Comparison of ENCODE assay signal across 9 cellular contexts in the genomic region with DNA sequence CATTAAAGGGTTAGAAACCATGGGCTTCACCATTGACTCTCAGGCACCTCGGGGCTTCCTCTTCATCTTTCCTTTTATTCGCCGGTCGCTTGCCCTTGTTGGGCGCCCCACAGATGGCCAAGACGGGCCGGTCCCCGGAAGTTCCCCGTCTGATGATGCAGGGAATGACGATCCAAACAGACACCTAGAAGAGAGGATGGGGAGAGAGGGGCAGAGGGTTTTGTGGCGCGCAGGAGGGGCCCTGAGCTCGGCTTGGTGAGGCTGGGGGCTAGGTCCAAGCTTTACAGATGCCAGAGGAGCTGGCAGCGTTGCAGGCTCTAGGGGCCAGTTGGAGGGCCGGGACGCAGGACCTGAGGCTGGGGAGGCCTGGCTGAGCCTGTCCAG. TPM values are rescaled to one million over a fixed set of nuclear protein-coding genes. Genes with fewer than 3 reads are reported as not detected.
DNase-seq lines count a peak whose midpoint lies in the region; ATAC-seq and TF ChIP-seq lines count a peak whose summit lies in the region.
"Had no signal": no experiment of that assay in that cellular context is flagged by ENCODE, and none has a peak within 500 bp of the region (broad histone marks: within the 10 kb centered on the region; RNA-seq: fewer than 3 reads in every experiment).

No MANE protein-coding gene starts in this region.

- intact Hi-C loops in tibial artery (cut with DNase I; ENCODE audit: low total_unique reads) = no loop called here

- H3K27me3 Mint-ChIP-seq in activated T-cell treated with anti-CD3 and anti-CD28 coated beads, Interleukin-2, amount 50 U/mL, for 72 hours (ENCODE audit: low read depth) = peaks cover 55% of the 10 kb centered on the region
- H3K27me3 Mint-ChIP-seq in brain (peaks cover 88% of the 10 kb centered on the region), mesothelial cell of epicardium (ENCODE audit: low read depth) (peaks cover 69% of the 10 kb centered on the region)

- peak overlapping the region; percentile 59 for H3K27ac Mint-ChIP-seq in activated T-cell treated with anti-CD3 and anti-CD28 coated beads, Interleukin-2, amount 50 U/mL, for 72 hours
- H3K27ac Mint-ChIP-seq in brain (no peak overlapping the region), mesothelial cell of epicardium (no peak overlapping the region)

- no peak for TF ChIP-seq CTCF in brain (conservative IDR thresholded peaks at IDR 0.05)
- no peak for TF ChIP-seq CTCF in mesothelial cell of epicardium (IDR thresholded peaks at IDR 0.05; ENCODE audit: unreplicated experiment)
- TF ChIP-seq CTCF in tibial artery (IDR thresholded peaks at IDR 0.05) = no peak

- H3K4me1 ChIP-seq in tibial artery = peaks cover 0 to 25% (median 19%) of the 10 kb centered on the region in 4 donors

- no peaks in the 10 kb centered on the region for H3K36me3 ChIP-seq in tibial artery

- H3K4me1 Mint-ChIP-seq in activated T-cell treated with anti-CD3 and anti-CD28 coated beads, Interleukin-2, amount 50 U/mL, for 72 hours (ENCODE audit: low read depth) = peaks cover 6% of the 10 kb centered on the region
- peaks cover 8% of the 10 kb centered on the region for H3K4me1 Mint-ChIP-seq in brain
- no peaks in the 10 kb centered on the region for H3K4me1 Mint-ChIP-seq in mesothelial cell of epicardium

- DNase-seq in activated T-cell treated with anti-CD3 and anti-CD28 coated beads, Interleukin-2, amount 50 U/mL, for 72 hours = no peak
- no peak for DNase-seq in activated T-cell treated with anti-CD3 and anti-CD28 coated beads, Interleukin-2, amount 50 U/mL, for 1 hour
- DNase-seq in mesothelial cell of epicardium (ENCODE audit: low spot score in 2 of 2, unreplicated experiment in 2 of 2) (no peak), tibial artery (no peak), DMS153 treated with DMSO at 0.1 percent for 48 hours (lab: John Stamatoyannopoulos, UW; ENCODE audit: unreplicated experiment) (no peak)

- H3K9me3 ChIP-seq in tibial artery = no peaks in the 10 kb centered on the region

- no peaks in the 10 kb centered on the region for H3K36me3 Mint-ChIP-seq in activated T-cell treated with anti-CD3 and anti-CD28 coated beads, Interleukin-2, amount 50 U/mL, for 72 hours (ENCODE audit: insufficient read depth in 2 of 2)
- H3K36me3 Mint-ChIP-seq in brain (no peaks in the 10 kb centered on the region), mesothelial cell of epicardium (no peaks in the 10 kb centered on the region)

- no peaks in the 10 kb centered on the region for H3K9me3 Mint-ChIP-seq in activated T-cell treated with anti-CD3 and anti-CD28 coated beads, Interleukin-2, amount 50 U/mL, for 72 hours
- H3K9me3 Mint-ChIP-seq in brain (peaks cover 0 to 3% (median 0%) of the 10 kb centered on the region in 5 experiments), mesothelial cell of epicardium (no peaks in the 10 kb centered on the region)

- H3K4me3 ChIP-seq in tibial artery = peak overlapping the region; percentile 51 to 67

- peaks cover 0 to 26% of the 10 kb centered on the region in 2 donors for H3K27me3 ChIP-seq in tibial artery

- H3K4me3 Mint-ChIP-seq in activated T-cell treated with anti-CD3 and anti-CD28 coated beads, Interleukin-2, amount 50 U/mL, for 72 hours = peak overlapping the region; percentile 87 to 89
- H3K4me3 Mint-ChIP-seq in brain = peak overlapping the region; percentile 39 to 83 (median 71)
- peak overlapping the region; percentile 73 for H3K4me3 Mint-ChIP-seq in mesothelial cell of epicardium

- no peak for ATAC-seq in activated T-cell treated with anti-CD3 and anti-CD28 coated beads, Interleukin-2, amount 50 U/mL, for 72 hours (replicated peaks in 1 of 2)
- ATAC-seq in GM19455 (IDR thresholded peaks at IDR 0.05; ENCODE audit: unreplicated experiment) = no peak
- ATAC-seq in HG02852 (IDR thresholded peaks at IDR 0.05; ENCODE audit: unreplicated experiment) = no peak
- ATAC-seq: HCT116 had no signal

- H3K27ac ChIP-seq in tibial artery = no peak overlapping the region

RNA-seq across cellular contexts. Expression of a gene that starts 0.5 kb away (rescaled TPM):
- 1 to 10 TPM in 1 of 2 donors, under 1 TPM in 1; 0.22 to 1.1 TPM for total RNA-seq in activated T-cell treated with anti-CD3 and anti-CD28 coated beads, Interleukin-2, amount 50 U/mL, for 72 hours
- 0.53 TPM for polyA plus RNA-seq in brain (ENCODE audit: insufficient read depth, low read depth, low replicate concordance)
- total RNA-seq in mesothelial cell of epicardium = 5.9 to 6.9 TPM (median 6.8 TPM) in 3 replicates
